ENCODE assay signal across 10 cellular contexts in genomic region chr4:110748071-110748470, GRCh38.
"Had no signal": no experiment of that assay in that cellular context is flagged by ENCODE, and none has a peak within 500 bp of the region (broad histone marks: within the 10 kb centered on the region; RNA-seq: fewer than 3 reads in every experiment).

No MANE protein-coding gene starts in this region.

- DNase-seq: GM23248, GOT3, H7, HFFc6, KBM-7 had no signal

- H3K9me3 ChIP-seq: HAP-1 had no signal

- H3K9me3 Mint-ChIP-seq: HFFc6 had no signal

- H3K4me1 ChIP-seq: HAP-1 had no signal

- H3K4me3 Mint-ChIP-seq: HFFc6, IgD-negative memory B cell had no signal

- H3K4me3 ChIP-seq: GM23248, HAP-1 had no signal

- H3K27ac Mint-ChIP-seq: HFFc6, IgD-negative memory B cell had no signal

- H3K36me3 Mint-ChIP-seq: IgD-negative memory B cell had no signal

- H3K27ac ChIP-seq: GM23248, HL-60 had no signal

- H2AFZ ChIP-seq: GM23248 had no signal

- ATAC-seq: HCT116, HepG2 had no signal

- H3K9ac ChIP-seq: GM23248 had no signal

- H3K36me3 ChIP-seq: HAP-1 had no signal

- H3K27me3 Mint-ChIP-seq: IgD-negative memory B cell had no signal
